Comparison of ENCODE assay signal across 20 cellular contexts in genomic region chr1:246820666-246821065, GRCh38.
"Had no signal": no experiment of that assay in that cellular context is flagged by ENCODE, and none has a peak within 500 bp of the region (broad histone marks: within the 10 kb centered on the region; RNA-seq: fewer than 3 reads in every experiment).

No MANE protein-coding gene starts in this region.

- H3K27ac ChIP-seq: coronary artery, lower lobe of right lung, neutrophil, right lobe of liver, tibial artery, upper lobe of right lung, vagina had no signal

- H3K9me3 ChIP-seq: lower lobe of right lung, neutrophil, right lobe of liver, tibial artery, upper lobe of right lung, vagina had no signal

- H3K36me3 ChIP-seq: lower lobe of right lung, neutrophil, right lobe of liver, tibial artery, upper lobe of right lung, vagina had no signal

- H3K4me3 ChIP-seq: coronary artery, lower lobe of right lung, right lobe of liver, tibial artery, upper lobe of right lung, vagina had no signal

- H3K4me1 ChIP-seq: lower lobe of right lung, right lobe of liver, tibial artery, upper lobe of right lung, vagina had no signal

- H3K4me1 Mint-ChIP-seq: endodermal cell; memory B cell; mesothelial cell of epicardium; nephron progenitor cell; stimulated activated memory B cell treated with anti-CD40 and anti-IgM and Interleukin-4, amounts not matched to agents 10 μg/mL and 1 μg/mL and 100 μg/mL, for 72 hours had no signal

- ATAC-seq: left lobe of liver; lower lobe of right lung; right lobe of liver; stimulated activated memory B cell treated with anti-CD40 and anti-IgM and Interleukin-4, amounts not matched to agents 10 μg/mL and 1 μg/mL and 100 μg/mL, for 72 hours; upper lobe of right lung had no signal

- H3K36me3 Mint-ChIP-seq: memory B cell; mesothelial cell of epicardium; stimulated activated memory B cell treated with anti-CD40 and anti-IgM and Interleukin-4, amounts not matched to agents 10 μg/mL and 1 μg/mL and 100 μg/mL, for 72 hours had no signal

- H3K4me3 Mint-ChIP-seq: endodermal cell; memory B cell; mesothelial cell of epicardium; nephron progenitor cell; stimulated activated memory B cell treated with anti-CD40 and anti-IgM and Interleukin-4, amounts not matched to agents 10 μg/mL and 1 μg/mL and 100 μg/mL, for 72 hours; stimulated activated naive CD8-positive, alpha-beta T cell treated with anti-CD3 and anti-CD28 coated beads, Interleukin-15, Interleukin-2, amounts not matched to agents 100 ng/mL and 50 ng/mL, for 24 hours had no signal

- H3K27ac Mint-ChIP-seq: endodermal cell; memory B cell; mesothelial cell of epicardium; nephron progenitor cell; stimulated activated memory B cell treated with anti-CD40 and anti-IgM and Interleukin-4, amounts not matched to agents 10 μg/mL and 1 μg/mL and 100 μg/mL, for 72 hours; stimulated activated naive CD8-positive, alpha-beta T cell treated with anti-CD3 and anti-CD28 coated beads, Interleukin-15, Interleukin-2, amounts not matched to agents 100 ng/mL and 50 ng/mL, for 24 hours had no signal

- H3K9me3 Mint-ChIP-seq: memory B cell; stimulated activated memory B cell treated with anti-CD40 and anti-IgM and Interleukin-4, amounts not matched to agents 10 μg/mL and 1 μg/mL and 100 μg/mL, for 72 hours had no signal

- FAIRE-seq: endothelial cell of umbilical vein had no signal

- H3K27me3 ChIP-seq: neutrophil, right lobe of liver, tibial artery, upper lobe of right lung, vagina had no signal

- DNase-seq: effector CD4-positive, alpha-beta T cell; endodermal cell; foreskin melanocyte; head of caudate nucleus; islet precursor cell; lower lobe of right lung; nephron progenitor cell; right lobe of liver; stimulated activated CD4-positive, alpha-beta T cell treated with anti-CD3 and anti-CD28 coated beads, Interleukin-4, amount 100 ng/mL, for 24 hours; tibial artery; upper lobe of right lung had no signal
